ENCODE assay signal across 1 cellular context in genomic region chr17:76735586-76736348, GRCh38.
TF ChIP-seq lines count a peak whose summit lies in the region.

No MANE protein-coding gene starts in this region.

TF ChIP-seq in endothelial cell of umbilical vein, 7 proteins besides CTCF, POLR2A, EP300 and RAD21:
- no peak for TF ChIP-seq GATA2 (IDR thresholded peaks at IDR 0.05; ENCODE audit: insufficient read depth, insufficient read length, low read depth, low read length)
- no peak for TF ChIP-seq JUN (IDR thresholded peaks at IDR 0.05; ENCODE audit: borderline replicate concordance, insufficient read depth, insufficient read length, low read depth)
- no peak for TF ChIP-seq EZH2 (IDR thresholded peaks at IDR 0.05; ENCODE audit: borderline replicate concordance, low read depth, low read length, severe bottlenecking)
- no peak for TF ChIP-seq MYC (IDR thresholded peaks at IDR 0.05; ENCODE audit: low read depth, low read length)
- no peak for TF ChIP-seq MAX (IDR thresholded peaks at IDR 0.05; ENCODE audit: insufficient read depth, insufficient read length)
- no peak for TF ChIP-seq FOS (IDR thresholded peaks at IDR 0.05; ENCODE audit: borderline replicate concordance, insufficient read depth, low read length)
- no peak for TF ChIP-seq POLR2AphosphoS5 (IDR thresholded peaks at IDR 0.05; ENCODE audit: insufficient read depth, low read depth, low read length)
